Comparison of ENCODE assay signal across 8 cellular contexts in the genomic region with DNA sequence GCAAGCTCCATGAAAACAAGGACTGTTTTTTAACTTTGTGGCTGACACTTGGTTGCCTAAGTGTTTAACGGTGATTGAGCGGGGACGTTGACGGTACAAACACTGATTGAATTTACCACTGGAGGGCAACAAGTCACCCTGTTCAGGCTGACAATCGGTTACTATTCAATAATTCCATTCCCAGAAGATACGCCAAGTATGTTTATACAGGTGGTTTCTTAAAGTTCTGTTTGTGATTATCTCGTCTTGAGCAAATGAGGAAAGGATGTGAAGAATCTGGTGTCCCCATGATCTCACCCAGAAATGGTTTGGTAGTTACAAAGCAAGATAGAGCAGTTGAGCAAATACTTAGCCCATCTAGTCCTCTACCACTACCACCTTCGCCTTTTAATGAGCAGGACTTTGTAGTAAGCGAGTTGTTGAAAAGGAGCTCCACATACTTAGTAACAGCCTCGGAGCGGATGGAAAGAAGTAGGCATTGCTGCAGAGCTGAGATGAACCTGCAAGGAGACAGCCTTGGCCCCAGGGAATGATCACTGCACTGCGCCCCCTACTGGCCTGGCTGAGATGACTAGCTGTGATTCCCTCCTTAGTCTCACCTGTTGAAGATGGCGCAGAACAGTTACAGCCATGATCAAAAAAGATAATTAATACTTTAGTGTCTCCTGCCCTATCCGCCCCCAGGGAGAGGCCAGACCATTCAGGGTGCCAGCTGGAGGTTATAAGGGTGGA. TPM values are rescaled to one million over a fixed set of nuclear protein-coding genes. Genes with fewer than 3 reads are reported as not detected.
DNase-seq lines count a peak whose midpoint lies in the region; ATAC-seq and TF ChIP-seq lines count a peak whose summit lies in the region.

No MANE protein-coding gene starts in this region.

- H3K79me2 ChIP-seq in hepatocyte = no peaks in the 10 kb centered on the region

- 26% methylated on average over 14 of the region's 14 CpGs for WGBS in hepatocyte (ENCODE audit: low lambda C conversion rate, missing lambda C conversion rate)

- DNase-seq in GM12865 (ENCODE audit: low read depth) (peak; percentile 91), NCI-H187 (lab: John Stamatoyannopoulos, UW) (peak; percentile 82 to 91), T-helper 22 cell (ENCODE audit: low read depth) (peak; percentile 65), ascending aorta (ENCODE audit: low spot score in 2 of 2) (peak; percentile 16 to 84), hepatocyte (ENCODE audit: low spot score) (peak; percentile 81), skeletal muscle cell (ENCODE audit: low read depth) (peak; percentile 37)

- H3K4me1 ChIP-seq in ascending aorta (peaks cover 10 to 16% of the 10 kb centered on the region in 2 donors), hepatocyte (ENCODE audit: insufficient read depth) (no peaks in the 10 kb centered on the region)

- no peaks in the 10 kb centered on the region for H3K9me2 ChIP-seq in hepatocyte (replicated peaks; ENCODE audit: insufficient read depth)

- peak overlapping the region; percentile 71 for H3K4me2 ChIP-seq in hepatocyte

- intact Hi-C loops in ascending aorta (cut with DNase I) = loop anchor here (1.0 to 2.0 kb wide), 5 partner anchors 14 to 162 kb away; a partner anchor contains a TSS

- peak; percentile 97 for TF ChIP-seq CTCF in GM12865 (IDR thresholded peaks at IDR 0.05; ENCODE audit: insufficient read depth, low read depth, low read length, missing control alignments)
- TF ChIP-seq CTCF in ascending aorta (IDR thresholded peaks at IDR 0.05) = peak; percentile 57 to 74 (median 69)
- TF ChIP-seq CTCF in hepatocyte (IDR thresholded peaks at IDR 0.05; ENCODE audit: poor library complexity) = peak; percentile 81

- H4K20me1 ChIP-seq in hepatocyte (ENCODE audit: insufficient read depth, poor library complexity, severe bottlenecking) = no peaks in the 10 kb centered on the region

- H3K9me3 ChIP-seq in ascending aorta (no peaks in the 10 kb centered on the region), hepatocyte (ENCODE audit: low read depth) (no peaks in the 10 kb centered on the region)

- H3K27ac ChIP-seq in ascending aorta (peak overlapping the region; percentile 52 to 56), hepatocyte (peak overlapping the region; percentile 51)

- peaks cover 4 to 5% of the 10 kb centered on the region in 2 donors for H3K36me3 ChIP-seq in ascending aorta
- no peaks in the 10 kb centered on the region for H3K36me3 ChIP-seq in hepatocyte (replicated peaks; ENCODE audit: insufficient read depth, low read depth)

- H3K27me3 ChIP-seq in ascending aorta (no peaks in the 10 kb centered on the region), hepatocyte (no peaks in the 10 kb centered on the region)

- ATAC-seq in HG02852 (IDR thresholded peaks at IDR 0.05; ENCODE audit: unreplicated experiment) (peak; percentile 80), GM21717 (IDR thresholded peaks at IDR 0.05; ENCODE audit: unreplicated experiment) (no peak)

- H3K4me3 ChIP-seq in GM12865 (ENCODE audit: low read depth, low read length) (peak overlapping the region; percentile 56), ascending aorta (peak overlapping the region; percentile 2 to 18), hepatocyte (no peak overlapping the region), skeletal muscle cell (ENCODE audit: low read depth, low read length) (no peak overlapping the region)

- no peak overlapping the region for H2AFZ ChIP-seq in hepatocyte

RNA-seq across cellular contexts. Expression of a gene that starts 36.3 kb away (rescaled TPM):
- total RNA-seq in ascending aorta (25.9 TPM), hepatocyte (23.1 and 26.9 TPM in 2 replicates)
- polyA plus RNA-seq in hepatocyte = 29.0 and 33.4 TPM in 2 replicates

RNA-seq across cellular contexts. Expression of a gene that starts 42.2 kb away (rescaled TPM):
- total RNA-seq in ascending aorta = 46.4 TPM
- 53.4 and 66.8 TPM in 2 replicates for total RNA-seq in hepatocyte
- polyA plus RNA-seq in hepatocyte = 60.2 and 66.7 TPM in 2 replicates

Comparison
In these comparisons a context has a peak if more than half of its experiments do, and no peak if none do; other contexts are left out.
1. DNase-seq: peak in every context shown above with its lines; median percentile 91 in GM12865; 86 in NCI-H187; 81 in hepatocyte; 65 in T-helper 22 cell; 50 in ascending aorta; 37 in skeletal muscle cell.
2. H3K4me3 ChIP-seq: peak in GM12865 (single experiment) and ascending aorta (2 of 2); none in hepatocyte (single experiment) and skeletal muscle cell (single experiment).
3. Peak in every context shown above with its lines, with median percentiles within 50 percentile points of each other: CTCF ChIP-seq.